Comparison of ENCODE assay signal across 1 cellular context in genomic region chr6:26026833-26027490, GRCh38.
TF ChIP-seq lines count a peak whose summit lies in the region.

No MANE protein-coding gene starts in this region.

TF ChIP-seq in K562, 482 proteins besides CTCF, POLR2A, EP300 and RAD21 (continued from another document and continues in another):
- TF ChIP-seq ZNF518B (CRISPR knock-in tag; IDR thresholded peaks at IDR 0.05) (no peak), ZBTB49 (CRISPR knock-in tag; IDR thresholded peaks at IDR 0.05; ENCODE audit: borderline replicate concordance) (peak; percentile 10; the same call in 1 of the 2 replicates), SNRNP70 (optimal IDR thresholded peaks at IDR 0.05; ENCODE audit: low read depth, low read length) (peak; percentile 100), ATF4 (CRISPR knock-in tag; IDR thresholded peaks at IDR 0.05) (peak; percentile 64; the same call in 1 of the 2 replicates), MCM2 (IDR thresholded peaks at IDR 0.05; ENCODE audit: low read depth) (no peak), LEF1 (IDR thresholded peaks at IDR 0.05) (peak; percentile 59; the same call in 1 of the 2 replicates), NR3C1 (CRISPR knock-in tag; IDR thresholded peaks at IDR 0.05) (no peak), CC2D1A (IDR thresholded peaks at IDR 0.05) (peak; percentile 100), MXI1 (IDR thresholded peaks at IDR 0.05; ENCODE audit: low read depth, low read length) (peak; percentile 29), ZNF780A (CRISPR knock-in tag; IDR thresholded peaks at IDR 0.05) (peak; percentile 79; the same call in 1 of the 2 replicates), HMG20A (CRISPR knock-in tag; conservative IDR thresholded peaks at IDR 0.05) (no peak), GATAD2A (IDR thresholded peaks at IDR 0.05) (peak; percentile 88), GABPB2 (CRISPR knock-in tag; conservative IDR thresholded peaks at IDR 0.05) (peak; percentile 92), ZNF699 (CRISPR knock-in tag; IDR thresholded peaks at IDR 0.05; ENCODE audit: insufficient replicate concordance) (no peak), ATF3 (IDR thresholded peaks at IDR 0.05) (0 out of 2 replicates have a peak, but pooled peaks have one; percentile 8), ATF3 (CRISPR knock-in tag; conservative IDR thresholded peaks at IDR 0.05) (peak; percentile 90; the same call in 1 of the 2 replicates), GTF2E2 (tag; IDR thresholded peaks at IDR 0.05) (peak; percentile 99), HDAC3 (IDR thresholded peaks at IDR 0.05; ENCODE audit: borderline replicate concordance, partially characterized antibody) (peak; percentile 83), THAP12 (CRISPR knock-in tag; IDR thresholded peaks at IDR 0.05) (peak; percentile 98), MBD1 (CRISPR knock-in tag; IDR thresholded peaks at IDR 0.05) (no peak), HOXB6 (CRISPR knock-in tag; IDR thresholded peaks at IDR 0.05; ENCODE audit: borderline replicate concordance) (peak; percentile 93), COPS2 (conservative IDR thresholded peaks at IDR 0.05) (no peak), ID3 (CRISPR knock-in tag; IDR thresholded peaks at IDR 0.05) (no peak), ID3 (tag; IDR thresholded peaks at IDR 0.05) (peak; percentile 85), ZBTB5 (IDR thresholded peaks at IDR 0.05) (peak; percentile 100), SMC3 (conservative IDR thresholded peaks at IDR 0.05; ENCODE audit: insufficient read depth, low read depth, low read length) (no peak), NFE2L1 (tag; IDR thresholded peaks at IDR 0.05; ENCODE audit: borderline replicate concordance, low read depth) (no peak), CTBP1 (IDR thresholded peaks at IDR 0.05; ENCODE audit: borderline replicate concordance) (peak; percentile 92), TOE1 (IDR thresholded peaks at IDR 0.05; ENCODE audit: borderline replicate concordance) (peak; percentile 84), TOE1 (CRISPR knock-in tag; IDR thresholded peaks at IDR 0.05; ENCODE audit: borderline replicate concordance, low read depth) (peak; percentile 99), KLF6 (CRISPR knock-in tag; IDR thresholded peaks at IDR 0.05; ENCODE audit: borderline replicate concordance) (0 out of 2 replicates have a peak, but pooled peaks have one; percentile 23), NRF1 (conservative IDR thresholded peaks at IDR 0.05 in 1 of 2, IDR thresholded peaks at IDR 0.05 in 1 of 2) (peak in 1 of 2 experiments; percentile 37; a peak in 1 of 4 replicates)
- TF ChIP-seq, protein P1, sequence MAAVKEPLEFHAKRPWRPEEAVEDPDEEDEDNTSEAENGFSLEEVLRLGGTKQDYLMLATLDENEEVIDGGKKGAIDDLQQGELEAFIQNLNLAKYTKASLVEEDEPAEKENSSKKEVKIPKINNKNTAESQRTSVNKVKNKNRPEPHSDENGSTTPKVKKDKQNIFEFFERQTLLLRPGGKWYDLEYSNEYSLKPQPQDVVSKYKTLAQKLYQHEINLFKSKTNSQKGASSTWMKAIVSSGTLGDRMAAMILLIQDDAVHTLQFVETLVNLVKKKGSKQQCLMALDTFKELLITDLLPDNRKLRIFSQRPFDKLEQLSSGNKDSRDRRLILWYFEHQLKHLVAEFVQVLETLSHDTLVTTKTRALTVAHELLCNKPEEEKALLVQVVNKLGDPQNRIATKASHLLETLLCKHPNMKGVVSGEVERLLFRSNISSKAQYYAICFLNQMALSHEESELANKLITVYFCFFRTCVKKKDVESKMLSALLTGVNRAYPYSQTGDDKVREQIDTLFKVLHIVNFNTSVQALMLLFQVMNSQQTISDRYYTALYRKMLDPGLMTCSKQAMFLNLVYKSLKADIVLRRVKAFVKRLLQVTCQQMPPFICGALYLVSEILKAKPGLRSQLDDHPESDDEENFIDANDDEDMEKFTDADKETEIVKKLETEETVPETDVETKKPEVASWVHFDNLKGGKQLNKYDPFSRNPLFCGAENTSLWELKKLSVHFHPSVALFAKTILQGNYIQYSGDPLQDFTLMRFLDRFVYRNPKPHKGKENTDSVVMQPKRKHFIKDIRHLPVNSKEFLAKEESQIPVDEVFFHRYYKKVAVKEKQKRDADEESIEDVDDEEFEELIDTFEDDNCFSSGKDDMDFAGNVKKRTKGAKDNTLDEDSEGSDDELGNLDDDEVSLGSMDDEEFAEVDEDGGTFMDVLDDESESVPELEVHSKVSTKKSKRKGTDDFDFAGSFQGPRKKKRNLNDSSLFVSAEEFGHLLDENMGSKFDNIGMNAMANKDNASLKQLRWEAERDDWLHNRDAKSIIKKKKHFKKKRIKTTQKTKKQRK (IDR thresholded peaks at IDR 0.05; ENCODE audit: borderline replicate concordance, low read depth, low read length), result no peak
- TF ChIP-seq, protein P2, sequence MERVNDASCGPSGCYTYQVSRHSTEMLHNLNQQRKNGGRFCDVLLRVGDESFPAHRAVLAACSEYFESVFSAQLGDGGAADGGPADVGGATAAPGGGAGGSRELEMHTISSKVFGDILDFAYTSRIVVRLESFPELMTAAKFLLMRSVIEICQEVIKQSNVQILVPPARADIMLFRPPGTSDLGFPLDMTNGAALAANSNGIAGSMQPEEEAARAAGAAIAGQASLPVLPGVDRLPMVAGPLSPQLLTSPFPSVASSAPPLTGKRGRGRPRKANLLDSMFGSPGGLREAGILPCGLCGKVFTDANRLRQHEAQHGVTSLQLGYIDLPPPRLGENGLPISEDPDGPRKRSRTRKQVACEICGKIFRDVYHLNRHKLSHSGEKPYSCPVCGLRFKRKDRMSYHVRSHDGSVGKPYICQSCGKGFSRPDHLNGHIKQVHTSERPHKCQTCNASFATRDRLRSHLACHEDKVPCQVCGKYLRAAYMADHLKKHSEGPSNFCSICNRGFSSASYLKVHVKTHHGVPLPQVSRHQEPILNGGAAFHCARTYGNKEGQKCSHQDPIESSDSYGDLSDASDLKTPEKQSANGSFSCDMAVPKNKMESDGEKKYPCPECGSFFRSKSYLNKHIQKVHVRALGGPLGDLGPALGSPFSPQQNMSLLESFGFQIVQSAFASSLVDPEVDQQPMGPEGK (CRISPR knock-in tag; IDR thresholded peaks at IDR 0.05; ENCODE audit: borderline replicate concordance), result peak; percentile 82
- TF ChIP-seq, protein P3, sequence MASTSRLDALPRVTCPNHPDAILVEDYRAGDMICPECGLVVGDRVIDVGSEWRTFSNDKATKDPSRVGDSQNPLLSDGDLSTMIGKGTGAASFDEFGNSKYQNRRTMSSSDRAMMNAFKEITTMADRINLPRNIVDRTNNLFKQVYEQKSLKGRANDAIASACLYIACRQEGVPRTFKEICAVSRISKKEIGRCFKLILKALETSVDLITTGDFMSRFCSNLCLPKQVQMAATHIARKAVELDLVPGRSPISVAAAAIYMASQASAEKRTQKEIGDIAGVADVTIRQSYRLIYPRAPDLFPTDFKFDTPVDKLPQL (IDR thresholded peaks at IDR 0.05; ENCODE audit: extremely low read depth, insufficient read length), result peak; percentile 90
